In genomic region chr6:117932676-117933075, GRCh38 we compare ENCODE assay signal across 10 cellular contexts. TPM values are rescaled to one million over a fixed set of nuclear protein-coding genes. Genes with fewer than 3 reads are reported as not detected.
"Had no signal": no experiment of that assay in that cellular context is flagged by ENCODE, and none has a peak within 500 bp of the region (broad histone marks: within the 10 kb centered on the region; RNA-seq: fewer than 3 reads in every experiment).

No MANE protein-coding gene starts in this region.

- H3K27ac Mint-ChIP-seq: HFFc6, IgD-negative memory B cell had no signal

- H2AFZ ChIP-seq: GM23248 had no signal

- H3K36me3 ChIP-seq: HAP-1 had no signal

- H3K4me3 ChIP-seq: GM23248, HAP-1 had no signal

- DNase-seq: GM23248, GOT3, H7, HFFc6, KBM-7 had no signal

- H3K9ac ChIP-seq: GM23248 had no signal

- H3K4me3 Mint-ChIP-seq: HFFc6, IgD-negative memory B cell had no signal

- H3K4me1 Mint-ChIP-seq: IgD-negative memory B cell had no signal

- ATAC-seq: HCT116, HepG2 had no signal

- H3K27ac ChIP-seq: GM23248, HL-60 had no signal

RNA-seq across cellular contexts. Expression of gene SLC35F1, which starts 25.6 kb away (rescaled TPM):
- polyA plus RNA-seq: GM23248, IgD-negative memory B cell had no signal
